Comparison of ENCODE assay signal across 23 cellular contexts in the genomic region with DNA sequence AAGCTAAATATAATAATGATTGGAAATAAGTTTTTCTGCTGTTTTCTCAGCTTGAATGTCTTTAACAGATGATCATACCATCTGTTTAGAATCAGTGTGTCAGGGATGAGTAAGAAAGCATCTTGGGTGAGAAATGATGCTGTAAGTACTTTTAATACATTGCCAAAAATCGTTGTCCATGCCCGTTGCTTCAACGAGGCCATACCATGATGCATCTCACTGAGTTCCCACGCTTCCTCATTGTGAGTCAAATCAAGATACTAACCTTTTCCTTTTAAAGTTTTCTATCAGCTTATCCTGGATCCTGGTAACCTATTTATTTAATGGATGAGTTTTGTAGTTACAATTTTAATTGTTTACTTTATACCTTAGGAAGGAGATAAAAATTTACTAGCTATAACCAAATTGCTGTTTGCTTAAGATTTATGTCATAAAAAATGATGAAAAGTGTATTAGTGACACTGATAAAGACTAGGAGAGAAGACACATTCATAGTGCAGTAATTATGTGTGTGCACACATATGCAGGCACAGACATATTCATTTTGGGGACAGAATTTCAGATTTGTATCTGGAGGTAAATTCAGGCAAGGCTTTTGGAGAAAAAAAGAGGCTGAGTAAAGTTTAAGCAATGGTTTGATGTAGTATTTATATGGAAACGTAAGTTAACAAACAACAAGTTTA.
A peak's percentile ranks its signal among the peaks of the same experiment; 100 is the strongest.
DNase-seq lines count a peak whose midpoint lies in the region; ATAC-seq, FAIRE-seq and TF ChIP-seq lines count a peak whose summit lies in the region.
"Had no signal": no experiment of that assay in that cellular context is flagged by ENCODE, and none has a peak within 500 bp of the region (broad histone marks: within the 10 kb centered on the region; RNA-seq: fewer than 3 reads in every experiment).

No MANE protein-coding gene starts in this region.

- no peak overlapping the region for H3K23ac ChIP-seq in neuronal stem cell (ENCODE audit: low read depth, low read length, poor library complexity)

- H3K14ac ChIP-seq in neuronal stem cell (ENCODE audit: low read length): no peak overlapping the region

- no peaks in the 10 kb centered on the region for H3K79me1 ChIP-seq in neuronal stem cell (ENCODE audit: low read depth, low read length)

- H3K36me3 ChIP-seq in neuronal stem cell (replicated peaks in 1 of 2; ENCODE audit: control insufficient read depth in 2 of 2, insufficient read depth in 2 of 2, low read length in 2 of 2): no peaks in the 10 kb centered on the region
- H3K36me3 ChIP-seq: BE2C, gastroesophageal sphincter had no signal

- no peak overlapping the region for H2BK5ac ChIP-seq in neuronal stem cell (ENCODE audit: low read length)

- FAIRE-seq in islet of Langerhans (lab: Jason Lieb, UNC): peak; percentile 73

- no peak overlapping the region for H2BK15ac ChIP-seq in neuronal stem cell (ENCODE audit: low read length)

- no peak overlapping the region for H3K27ac ChIP-seq in neuronal stem cell (replicated peaks; ENCODE audit: low read length)
- H3K27ac ChIP-seq: body of pancreas, gastroesophageal sphincter, PC-9 had no signal

- H3K4me2 ChIP-seq in neuronal stem cell (ENCODE audit: insufficient read depth, low read length, poor library complexity, severe bottlenecking): no peak overlapping the region
- H3K4me2 ChIP-seq: PC-9 had no signal

- no peak overlapping the region for H2AFZ ChIP-seq in neuronal stem cell (ENCODE audit: low read length)
- H2AFZ ChIP-seq: PC-9 had no signal

- no peak overlapping the region for H4K91ac ChIP-seq in neuronal stem cell (ENCODE audit: low read depth, low read length, poor library complexity)

- no peak overlapping the region for H3K18ac ChIP-seq in neuronal stem cell (ENCODE audit: low read length)

- no peak overlapping the region for H3K4ac ChIP-seq in neuronal stem cell (ENCODE audit: low read length)

- H4K8ac ChIP-seq in neuronal stem cell (ENCODE audit: low read depth, low read length): no peak overlapping the region

- peak; percentile 90 for DNase-seq in AG10803 (ENCODE audit: low read depth)
- DNase-seq in HT-29 (ENCODE audit: low spot score): peak; percentile 29
- DNase-seq in astrocyte of the spinal cord (ENCODE audit: low read depth, low spot score): peak; percentile 30
- no peak for DNase-seq in NCI-H2171 (lab: John Stamatoyannopoulos, UW)
- no peak for DNase-seq in neuronal stem cell (ENCODE audit: low spot score)
- DNase-seq: activated naive CD4-positive, alpha-beta T cell; BE2C; body of pancreas; DMS79 treated with DMSO at 0.1 percent for 48 hours; Kasumi-1; NCI-H1694; NCI-H524; PC-9; right cardiac atrium; stimulated activated CD4-positive, alpha-beta T cell treated with anti-CD3 and anti-CD28 coated beads, Interleukin-2, amount 100 ng/mL, for 48 hours; T-cell had no signal

- in situ Hi-C loops in astrocyte of the spinal cord (cut with HindIII; ENCODE audit: low sequenced_read_pairs): no loop called here

- no peak for ATAC-seq in HG03342 (IDR thresholded peaks at IDR 0.05; ENCODE audit: unreplicated experiment)
- no peak for ATAC-seq in HG03108 (IDR thresholded peaks at IDR 0.05; ENCODE audit: unreplicated experiment)
- ATAC-seq: body of pancreas, gastroesophageal sphincter, GM12878, HCT116, right cardiac atrium, T-cell, WTC11 had no signal

- no peak overlapping the region for H3K9ac ChIP-seq in neuronal stem cell (ENCODE audit: low read depth, low read length, poor library complexity)

- peaks cover 0 to 3% of the 10 kb centered on the region in 2 donors for H3K9me3 ChIP-seq in neuronal stem cell (replicated peaks in 1 of 2; ENCODE audit: control insufficient read depth in 2 of 2, insufficient read depth in 1 of 2, low read depth in 1 of 2, low read length in 2 of 2)
- H3K9me3 ChIP-seq: body of pancreas had no signal

- H2AK5ac ChIP-seq in neuronal stem cell (ENCODE audit: low read depth, low read length): no peak overlapping the region

- H3K4me1 ChIP-seq in neuronal stem cell (ENCODE audit: control insufficient read depth in 2 of 2, insufficient read depth in 1 of 2, low read depth in 1 of 2, low read length in 2 of 2): no peaks in the 10 kb centered on the region
- H3K4me1 ChIP-seq: BE2C had no signal

- WGBS in neuronal stem cell (ENCODE audit: extremely low coverage in 2 of 2, insufficient read length in 2 of 2, insufficient replicate concordance in 1 of 2), 2 donors: 100% methylated on average over 1 of the region's 5 CpGs; no CpG with 5 or more reads in 1 of the 2 donors

- no peaks in the 10 kb centered on the region for H3K27me3 ChIP-seq in neuronal stem cell (ENCODE audit: control insufficient read depth in 3 of 3, insufficient read depth in 3 of 3, low read depth in 1 of 3, low read length in 3 of 3)
- H3K27me3 ChIP-seq: BE2C, body of pancreas, gastroesophageal sphincter had no signal

- H2BK120ac ChIP-seq in neuronal stem cell (ENCODE audit: low read depth, low read length): no peak overlapping the region

- no peak overlapping the region for H2BK12ac ChIP-seq in neuronal stem cell (ENCODE audit: low read length)

- TF ChIP-seq CTCF in AG10803 (conservative IDR thresholded peaks at IDR 0.05; ENCODE audit: low read length): no peak
- TF ChIP-seq CTCF in astrocyte of the spinal cord (IDR thresholded peaks at IDR 0.05; ENCODE audit: low read depth, low read length): no peak

- H3K4me3 ChIP-seq in AG10803 (ENCODE audit: low read length) (no peak overlapping the region), astrocyte of the spinal cord (ENCODE audit: low read depth, low read length) (no peak overlapping the region), neuronal stem cell (ENCODE audit: low read length in 2 of 2) (no peak overlapping the region)
- H3K4me3 ChIP-seq: body of pancreas, gastroesophageal sphincter, GM12878, PC-9 had no signal

Comparison
In these comparisons a context has a peak if more than half of its experiments do, and no peak if none do; other contexts are left out.
1. DNase-seq: peak in AG10803 (single experiment), HT-29 (single experiment) and astrocyte of the spinal cord (single experiment); none in NCI-H2171 (single experiment) and neuronal stem cell (single experiment).